ENCODE assay signal across 24 cellular contexts in the genomic region with DNA sequence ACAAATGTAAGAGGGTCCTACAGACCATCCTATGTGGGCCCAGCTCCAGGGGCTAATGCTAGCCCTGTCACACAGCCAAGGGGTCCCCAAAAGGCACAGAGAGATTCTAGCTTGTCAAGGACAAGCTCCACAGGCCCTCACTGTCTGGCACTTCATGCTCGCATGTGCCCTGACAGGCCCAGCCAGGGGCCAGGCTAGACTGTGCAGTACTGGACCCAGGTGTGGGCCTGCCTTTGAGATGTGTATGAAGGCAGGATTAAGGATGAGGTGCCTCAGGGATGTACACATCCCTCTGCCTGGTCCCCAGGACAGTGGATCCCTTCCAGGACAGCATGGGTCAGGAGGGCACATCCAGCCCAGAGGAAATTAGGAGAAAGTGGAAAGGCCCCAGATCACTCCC. TPM values are rescaled to one million over a fixed set of nuclear protein-coding genes. Genes with fewer than 3 reads are reported as not detected.
DNase-seq lines count a peak whose midpoint lies in the region; ATAC-seq and TF ChIP-seq lines count a peak whose summit lies in the region.
"Had no signal": no experiment of that assay in that cellular context is flagged by ENCODE, and none has a peak within 500 bp of the region (broad histone marks: within the 10 kb centered on the region; RNA-seq: fewer than 3 reads in every experiment).

No MANE protein-coding gene starts in this region.

- H3K36me3 ChIP-seq in adrenal gland (replicated peaks in 1 of 2) (no peaks in the 10 kb centered on the region), esophagus squamous epithelium (peaks cover 0 to 11% (median 0%) of the 10 kb centered on the region in 3 donors), gastrocnemius medialis (no peaks in the 10 kb centered on the region)

- H3K27me3 ChIP-seq in adrenal gland, result no peaks in the 10 kb centered on the region
- no peaks in the 10 kb centered on the region for H3K27me3 ChIP-seq in esophagus squamous epithelium
- no peaks in the 10 kb centered on the region for H3K27me3 ChIP-seq in gastrocnemius medialis

- TF ChIP-seq POLR2A in adrenal gland (IDR thresholded peaks at IDR 0.05), result no peak
- TF ChIP-seq POLR2A in esophagus squamous epithelium (IDR thresholded peaks at IDR 0.05), result no peak
- TF ChIP-seq POLR2A in gastrocnemius medialis (IDR thresholded peaks at IDR 0.05), result no peak

- H3K4me1 ChIP-seq in adrenal gland (replicated peaks in 1 of 2) (no peaks in the 10 kb centered on the region), esophagus squamous epithelium (peaks cover 49 to 98% (median 67%) of the 10 kb centered on the region in 3 donors), gastrocnemius medialis (peaks cover 0 to 4% of the 10 kb centered on the region in 2 donors)

- intact Hi-C loops in adrenal gland (cut with DNase I), result loop anchor here in 1 of 2 donors (5.0 kb wide), 1 partner anchor 216 kb away; no protein-coding TSS in a partner anchor
- intact Hi-C loops in esophagus squamous epithelium (cut with DNase I), result no loop called here
- intact Hi-C loops in gastrocnemius medialis (cut with DNase I; ENCODE audit: low total_unique reads), result loop anchor here (2.0 kb wide), 1 partner anchor 132 kb away; no protein-coding TSS in a partner anchor

- TF ChIP-seq CTCF in C4-2B (conservative IDR thresholded peaks at IDR 0.05), result no peak
- no peak for TF ChIP-seq CTCF in adrenal gland (IDR thresholded peaks at IDR 0.05)
- no peak for TF ChIP-seq CTCF in esophagus squamous epithelium (IDR thresholded peaks at IDR 0.05)
- TF ChIP-seq CTCF in gastrocnemius medialis (IDR thresholded peaks at IDR 0.05 in 4 of 5, conservative IDR thresholded peaks at IDR 0.05 in 1 of 5), result no peak
- TF ChIP-seq CTCF in HFFc6 (IDR thresholded peaks at IDR 0.05), result no peak

- H3K27ac Mint-ChIP-seq in HFFc6, result no peak overlapping the region
- H3K27ac Mint-ChIP-seq: CD4-positive, alpha-beta T cell had no signal

- peaks cover 37% of the 10 kb centered on the region for H3K4me1 Mint-ChIP-seq in HFFc6 (ENCODE audit: low read depth)

- peaks cover 4% of the 10 kb centered on the region for H3K27me3 Mint-ChIP-seq in HFFc6 (ENCODE audit: insufficient read depth)

- H3K27ac ChIP-seq in C4-2B (peak overlapping the region; percentile 17; the same call in 1 of the 2 replicates), adrenal gland (peak overlapping the region in 3 of 5 donors; percentile 8 to 70 (median 17)), esophagus squamous epithelium (peak overlapping the region; percentile 69 to 93 (median 88)), gastrocnemius medialis (peak overlapping the region in 3 of 4 donors; percentile 4 to 49 (median 28))
- H3K27ac ChIP-seq: GM23248 had no signal

- in situ Hi-C loops in gastrocnemius medialis (cut with MboI; ENCODE audit: low sequenced_read_pairs in 4 of 4), result loop anchor here (5.0 to 10.0 kb wide), 4 partner anchors 128 to 221 kb away; no protein-coding TSS in a partner anchor

- no peaks in the 10 kb centered on the region for H3K9me3 ChIP-seq in adrenal gland (replicated peaks in 1 of 3)
- H3K9me3 ChIP-seq in esophagus squamous epithelium, result no peaks in the 10 kb centered on the region
- no peaks in the 10 kb centered on the region for H3K9me3 ChIP-seq in gastrocnemius medialis
- H3K9me3 ChIP-seq: Caco-2 had no signal

- no peak for ATAC-seq in gastrocnemius medialis
- ATAC-seq: SK-N-SH treated with all-trans-retinoic acid at 6 μM for 48 hours had no signal

- DNase-seq in adrenal gland (no peak), esophagus squamous epithelium (lab: John Stamatoyannopoulos, UW) (no peak), gastrocnemius medialis (no peak), HFFc6 (no peak), AG20443 (ENCODE audit: low spot score) (no peak), GM03348 (ENCODE audit: low spot score) (no peak)
- no peak for DNase-seq in effector CD4-positive, alpha-beta T cell
- DNase-seq: ACHN; AML-193; Caco-2; CD4-positive, alpha-beta T cell; DMS153; GDM1; GM23248; HCEC 1CT; NCI-H1105; NCI-H1694; NCI-H2227 treated with DMSO at 0.1 percent for 48 hours; NCI-H524 treated with DMSO at 0.1 percent for 48 hours; RPMI8226; SIG-M5 had no signal

- H3K36me3 Mint-ChIP-seq in HFFc6 (ENCODE audit: low read depth), result no peaks in the 10 kb centered on the region

- WGBS in adrenal gland, 4 donors, result 94 to 100% (median 94%) methylated on average over 1 of the region's 1 CpG; no CpG with 5 or more reads in 1 of the 4 donors
- 40% methylated on average over 1 of the region's 1 CpG; no CpG with 5 or more reads in 1 of the 2 donors for WGBS in esophagus squamous epithelium, 2 donors

- no peak overlapping the region for H3K4me3 Mint-ChIP-seq in HFFc6
- H3K4me3 Mint-ChIP-seq: CD4-positive, alpha-beta T cell had no signal

- H3K4me3 ChIP-seq in adrenal gland, result no peak overlapping the region
- H3K4me3 ChIP-seq in esophagus squamous epithelium, result no peak overlapping the region
- no peak overlapping the region for H3K4me3 ChIP-seq in gastrocnemius medialis
- H3K4me3 ChIP-seq: GM23248 had no signal

- no peaks in the 10 kb centered on the region for H3K9me3 Mint-ChIP-seq in HFFc6
- H3K9me3 Mint-ChIP-seq: CD4-positive, alpha-beta T cell had no signal

RNA-seq across cellular contexts. Expression of gene VWF, which starts 57.8 kb away (rescaled TPM):
- total RNA-seq in adrenal gland, result 10 to 100 TPM; 19.9 to 60.1 (median 46.3) TPM
- 10 to 100 TPM in 2 of 3 donors, 1 to 10 TPM in 1; 7.8 to 38.4 (median 10.5) TPM for polyA plus RNA-seq in adrenal gland
- total RNA-seq in esophagus squamous epithelium, result 10 to 100 TPM; 21.1 to 92.5 (median 49.7) TPM
- 100 to 1,000 TPM in 2 of 4 donors, 10 to 100 TPM in 2; 78.8 to 118 (median 101) TPM for total RNA-seq in gastrocnemius medialis
- total RNA-seq in HFFc6 (2021; fragmentation: NEBNext Ultra II Directional; extraction: Animal tissue kit (Norgen Biotek cat#: 25700)), result under 1 TPM; 0.02 to 0.25 (median 0.10) TPM
- total RNA-seq: Daoy, GM23248 had no signal

Comparison
In these comparisons a context has a peak if more than half of its experiments do, and no peak if none do; other contexts are left out.
1. H3K27ac ChIP-seq: peak in every context shown above with its lines; median percentile 88 in esophagus squamous epithelium; 28 in gastrocnemius medialis; 17 in C4-2B; 17 in adrenal gland.
2. RNA of gene VWF, which starts 57.8 kb away (total RNA-seq): 78.8 to 118 TPM in gastrocnemius medialis, 21.1 to 92.5 TPM in esophagus squamous epithelium and 19.9 to 60.1 TPM in adrenal gland; 0.02 to 0.25 TPM in HFFc6; every median in the first group is over 10 times any median in the second.